Comparison of ENCODE assay signal across 11 cellular contexts in genomic region chr9:91415290-91415689, GRCh38.
DNase-seq lines count a peak whose midpoint lies in the region; ATAC-seq lines count a peak whose summit lies in the region.
"Had no signal": no experiment of that assay in that cellular context is flagged by ENCODE, and none has a peak within 500 bp of the region (broad histone marks: within the 10 kb centered on the region; RNA-seq: fewer than 3 reads in every experiment).

No MANE protein-coding gene starts in this region.

- no peak for DNase-seq in activated T-cell treated with anti-CD3 and anti-CD28 coated beads, Interleukin-2, amount 50 U/mL, for 24 hours
- DNase-seq in activated T-cell treated with anti-CD3 and anti-CD28 coated beads for 4 hours (no peak), NOMO-1 treated with dmso at 0.1 percent for 144 hours (lab: John Stamatoyannopoulos, UW; ENCODE audit: unreplicated experiment) (peak; percentile 20), SW480 (ENCODE audit: low spot score) (no peak), Kasumi-1 (lab: John Stamatoyannopoulos, UW) (no peak)
- DNase-seq in stimulated activated CD4-positive, alpha-beta T cell treated with anti-CD3 and anti-CD28 coated beads, Interleukin-15, amount 100 ng/mL, for 24 hours, result no peak
- DNase-seq: activated CD4-positive, alpha-beta T cell treated with anti-CD3 and anti-CD28 coated beads, Interleukin-2, amount 50 U/mL, for 4 hours; NCI-H526; stimulated activated CD4-positive, alpha-beta T cell treated with anti-CD3 and anti-CD28 coated beads, Interleukin-12 subunit alpha, Interleukin-12 subunit beta, amount 100 ng/mL, for 4 hours had no signal

- H3K4me1 Mint-ChIP-seq in activated T-cell treated with anti-CD3 and anti-CD28 coated beads, Interleukin-2, amount 50 U/mL, for 24 hours (ENCODE audit: low read depth), result peaks cover 85% of the 10 kb centered on the region
- H3K4me1 Mint-ChIP-seq in stimulated activated naive CD8-positive, alpha-beta T cell treated with anti-CD3 and anti-CD28 coated beads, Interleukin-15, Interleukin-2, amounts not matched to agents 100 ng/mL and 50 ng/mL, for 24 hours (ENCODE audit: low read depth), result peaks cover 92% of the 10 kb centered on the region

- H3K4me3 Mint-ChIP-seq in activated T-cell treated with anti-CD3 and anti-CD28 coated beads, Interleukin-2, amount 50 U/mL, for 24 hours, result peak overlapping the region; percentile 67
- H3K4me3 Mint-ChIP-seq in stimulated activated naive CD8-positive, alpha-beta T cell treated with anti-CD3 and anti-CD28 coated beads, Interleukin-15, Interleukin-2, amounts not matched to agents 100 ng/mL and 50 ng/mL, for 24 hours, result peak overlapping the region; percentile 20

- H3K9me3 Mint-ChIP-seq in activated T-cell treated with anti-CD3 and anti-CD28 coated beads, Interleukin-2, amount 50 U/mL, for 24 hours, result no peaks in the 10 kb centered on the region
- no peaks in the 10 kb centered on the region for H3K9me3 Mint-ChIP-seq in stimulated activated naive CD8-positive, alpha-beta T cell treated with anti-CD3 and anti-CD28 coated beads, Interleukin-15, Interleukin-2, amounts not matched to agents 100 ng/mL and 50 ng/mL, for 24 hours

- ATAC-seq in HG02884 (IDR thresholded peaks at IDR 0.05; ENCODE audit: unreplicated experiment), result peak; percentile 93

- peak overlapping the region; percentile 95 for H3K27ac Mint-ChIP-seq in activated T-cell treated with anti-CD3 and anti-CD28 coated beads, Interleukin-2, amount 50 U/mL, for 24 hours
- H3K27ac Mint-ChIP-seq in stimulated activated naive CD8-positive, alpha-beta T cell treated with anti-CD3 and anti-CD28 coated beads, Interleukin-15, Interleukin-2, amounts not matched to agents 100 ng/mL and 50 ng/mL, for 24 hours, result peak overlapping the region; percentile 90

- H3K27me3 Mint-ChIP-seq in activated T-cell treated with anti-CD3 and anti-CD28 coated beads, Interleukin-2, amount 50 U/mL, for 24 hours, result no peaks in the 10 kb centered on the region
- H3K27me3 Mint-ChIP-seq in stimulated activated naive CD8-positive, alpha-beta T cell treated with anti-CD3 and anti-CD28 coated beads, Interleukin-15, Interleukin-2, amounts not matched to agents 100 ng/mL and 50 ng/mL, for 24 hours, result peaks cover 1% of the 10 kb centered on the region

- H3K36me3 Mint-ChIP-seq in activated T-cell treated with anti-CD3 and anti-CD28 coated beads, Interleukin-2, amount 50 U/mL, for 24 hours (ENCODE audit: low read depth), result peaks cover 79% of the 10 kb centered on the region
- H3K36me3 Mint-ChIP-seq in stimulated activated naive CD8-positive, alpha-beta T cell treated with anti-CD3 and anti-CD28 coated beads, Interleukin-15, Interleukin-2, amounts not matched to agents 100 ng/mL and 50 ng/mL, for 24 hours (ENCODE audit: low read depth), result peaks cover 67% of the 10 kb centered on the region
